Comparison of ENCODE assay signal across 8 cellular contexts in the genomic region with DNA sequence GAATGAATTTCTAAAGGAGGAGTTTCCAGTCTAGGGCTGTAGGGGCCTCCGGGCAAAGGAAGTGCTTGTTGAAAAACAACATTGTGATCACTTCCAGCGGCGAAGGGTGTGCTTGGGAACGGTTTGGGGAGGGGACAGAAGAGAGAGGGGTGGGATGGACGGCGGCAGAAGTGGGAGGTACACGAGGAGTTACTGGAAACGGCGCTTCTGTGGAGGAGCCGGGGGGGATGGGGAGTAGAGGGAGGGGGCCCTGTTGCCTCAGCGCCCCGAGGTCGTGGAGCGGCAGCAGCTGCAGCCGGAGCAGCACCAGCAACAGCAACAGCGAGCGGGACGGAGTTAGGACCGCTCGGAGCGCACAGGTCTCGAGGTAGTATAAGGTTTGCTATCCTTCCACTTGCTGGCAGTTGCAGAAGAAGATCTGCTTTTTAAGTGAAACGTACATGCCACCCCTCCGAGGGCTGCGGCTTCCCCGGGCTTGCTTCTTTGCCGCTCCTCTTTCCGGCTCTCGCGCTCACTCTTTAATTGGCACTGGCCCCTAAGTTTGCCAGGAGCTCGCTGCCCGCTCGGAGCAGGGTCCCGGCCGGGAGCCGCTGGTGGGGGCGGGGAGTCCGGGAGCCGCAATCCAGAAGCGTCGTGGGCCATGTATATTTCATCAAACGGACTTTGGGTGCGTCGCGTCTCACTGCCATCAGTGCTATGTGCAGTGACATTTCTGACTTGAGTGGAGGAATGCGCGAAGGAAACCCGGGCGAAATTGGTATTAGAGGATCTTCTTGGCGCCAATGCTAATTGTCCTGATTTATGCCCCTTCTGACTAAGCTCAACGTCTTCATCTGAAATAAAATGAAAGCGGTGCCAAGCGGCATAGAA. TPM values are rescaled to one million over a fixed set of nuclear protein-coding genes. Genes with fewer than 3 reads are reported as not detected.
DNase-seq lines count a peak whose midpoint lies in the region; ATAC-seq and TF ChIP-seq lines count a peak whose summit lies in the region.

No MANE protein-coding gene starts in this region.

- peak; percentile 46 for ATAC-seq in Right ventricle myocardium superior (ENCODE audit: poor library complexity)
- peak; percentile 24 for ATAC-seq in activated T-helper 17 cell treated with anti-CD3 and anti-CD28 coated beads, Interleukin-2, amount 50 U/mL, for 72 hours (replicated peaks)
- ATAC-seq in GM19467 (IDR thresholded peaks at IDR 0.05; ENCODE audit: unreplicated experiment), result no peak

- TF ChIP-seq CTCF in osteoblast (IDR thresholded peaks at IDR 0.05; ENCODE audit: extremely low read depth, low read depth, low read length), result no peak

- no peaks in the 10 kb centered on the region for H4K20me1 ChIP-seq in osteoblast (ENCODE audit: insufficient read depth, low read length)

- H3K4me3 ChIP-seq in osteoblast (ENCODE audit: insufficient read depth, low read length), result peak overlapping the region; percentile 77

- intact Hi-C loops in Right ventricle myocardium superior (cut with DNase I), result no loop called here
- intact Hi-C loops in cardiac septum (cut with DNase I), result no loop called here

- H3K36me3 Mint-ChIP-seq in activated T-helper 17 cell treated with anti-CD3 and anti-CD28 coated beads, Interleukin-2, amount 50 U/mL, for 72 hours (ENCODE audit: low read depth), result no peaks in the 10 kb centered on the region

- no peaks in the 10 kb centered on the region for H3K9me3 Mint-ChIP-seq in activated T-helper 17 cell treated with anti-CD3 and anti-CD28 coated beads, Interleukin-2, amount 50 U/mL, for 72 hours

- peaks cover 16% of the 10 kb centered on the region for H3K4me1 ChIP-seq in osteoblast (ENCODE audit: insufficient read depth, low read length)

- DNase-seq in Right ventricle myocardium superior (peak; percentile 41), cardiac septum (ENCODE audit: low spot score) (no peak), HT1080 (ENCODE audit: low read depth) (peak; percentile 86), globus pallidus (ENCODE audit: low spot score) (peak; percentile 32), osteoblast (ENCODE audit: insufficient read length, low spot score, missing footprints) (peak; percentile 84), ureter (ENCODE audit: low spot score) (no peak)

- no peak overlapping the region for H3K27ac Mint-ChIP-seq in activated T-helper 17 cell treated with anti-CD3 and anti-CD28 coated beads, Interleukin-2, amount 50 U/mL, for 72 hours

- H3K4me3 Mint-ChIP-seq in activated T-helper 17 cell treated with anti-CD3 and anti-CD28 coated beads, Interleukin-2, amount 50 U/mL, for 72 hours, result peak overlapping the region; percentile 74

- no peaks in the 10 kb centered on the region for H3K36me3 ChIP-seq in osteoblast (ENCODE audit: insufficient read depth, low read length)

- no peaks in the 10 kb centered on the region for H3K9me3 ChIP-seq in osteoblast (ENCODE audit: low read depth, low read length)

- H3K27ac ChIP-seq in osteoblast (ENCODE audit: low read depth, low read length), result peak overlapping the region; percentile 15

- no peaks in the 10 kb centered on the region for H3K27me3 ChIP-seq in osteoblast (ENCODE audit: insufficient read depth, low read length)

- H2AFZ ChIP-seq in osteoblast (ENCODE audit: low read length), result peak overlapping the region; percentile 83

- no peaks in the 10 kb centered on the region for H3K79me2 ChIP-seq in osteoblast (ENCODE audit: insufficient read depth, low read length)

- peaks cover 47% of the 10 kb centered on the region for H3K27me3 Mint-ChIP-seq in activated T-helper 17 cell treated with anti-CD3 and anti-CD28 coated beads, Interleukin-2, amount 50 U/mL, for 72 hours

- H3K4me2 ChIP-seq in osteoblast (ENCODE audit: insufficient read depth, low read length), result peak overlapping the region; percentile 89

- H3K4me1 Mint-ChIP-seq in activated T-helper 17 cell treated with anti-CD3 and anti-CD28 coated beads, Interleukin-2, amount 50 U/mL, for 72 hours, result peaks cover 7% of the 10 kb centered on the region

RNA-seq across cellular contexts. Expression of a gene that starts 0.8 kb away (rescaled TPM):
- 0.46 TPM for total RNA-seq in Right ventricle myocardium superior
- not detected for total RNA-seq in cardiac septum
- total RNA-seq in HT1080 (2014; rRNA removed; shearing (Covaris generic)), result 8.5 and 16.0 TPM in 2 replicates
- polyA plus RNA-seq in HT1080 (2015; cell fraction: cytosol; rRNA removed), result 18.2 and 20.3 TPM in 2 replicates
- 22.7 and 26.4 TPM in 2 replicates for polyA plus RNA-seq in HT1080 (2015; cell fraction: nucleus; rRNA removed)
- not detected for total RNA-seq in activated T-helper 17 cell treated with anti-CD3 and anti-CD28 coated beads, Interleukin-2, amount 50 U/mL, for 72 hours
- total RNA-seq in osteoblast, result 3.6 and 6.2 TPM in 2 replicates
- total RNA-seq in ureter, result 9.9 TPM

Comparison
In these comparisons a context has a peak if more than half of its experiments do, and no peak if none do; other contexts are left out.
1. DNase-seq: peak in Right ventricle myocardium superior (single experiment), HT1080 (single experiment), globus pallidus (single experiment) and osteoblast (single experiment); none in cardiac septum (single experiment) and ureter (single experiment).